ENCODE assay signal across 1 cellular context in the genomic region with DNA sequence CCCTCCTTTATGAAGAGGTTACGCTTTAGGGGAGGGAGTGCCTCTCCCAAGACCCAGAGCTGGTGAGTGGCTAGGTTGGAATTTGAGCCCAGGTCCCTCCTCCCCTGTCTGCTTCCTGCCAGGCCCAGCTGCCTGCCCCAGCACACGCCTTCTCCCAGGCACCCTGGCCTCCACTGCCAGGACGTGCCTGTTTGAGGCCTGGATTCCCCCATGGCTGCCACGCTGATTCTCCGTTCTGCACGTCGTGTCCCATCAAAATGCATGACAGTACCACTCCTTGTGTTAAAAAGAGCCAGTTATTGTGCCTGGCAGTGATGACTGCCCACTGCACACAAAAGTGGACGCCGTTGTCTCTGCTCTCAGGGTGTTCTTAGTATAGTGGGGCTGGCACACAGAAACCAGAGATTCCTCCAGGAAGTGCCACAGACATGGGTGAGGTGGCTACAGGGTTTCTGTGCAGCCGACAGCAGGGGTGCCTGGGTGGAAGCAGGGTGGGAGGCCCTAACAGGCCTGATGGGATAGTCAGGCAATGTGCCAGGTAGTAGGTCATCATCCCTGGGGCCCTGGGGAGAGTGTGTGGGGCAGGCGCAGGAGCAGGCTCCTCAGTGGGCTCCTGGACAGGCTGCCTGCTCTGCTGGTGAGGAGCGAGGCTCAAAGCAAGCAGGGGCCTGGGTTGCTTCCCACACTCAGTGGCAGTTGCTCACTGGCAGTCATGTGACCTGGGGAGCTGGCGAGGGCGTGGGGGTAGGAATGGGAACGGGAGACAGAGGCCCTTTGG.
TF ChIP-seq lines count a peak whose summit lies in the region.

No MANE protein-coding gene starts in this region.

TF ChIP-seq in SK-N-SH, 30 proteins besides CTCF, POLR2A, EP300 and RAD21 (continued from another document):
- TF ChIP-seq, protein P1, sequence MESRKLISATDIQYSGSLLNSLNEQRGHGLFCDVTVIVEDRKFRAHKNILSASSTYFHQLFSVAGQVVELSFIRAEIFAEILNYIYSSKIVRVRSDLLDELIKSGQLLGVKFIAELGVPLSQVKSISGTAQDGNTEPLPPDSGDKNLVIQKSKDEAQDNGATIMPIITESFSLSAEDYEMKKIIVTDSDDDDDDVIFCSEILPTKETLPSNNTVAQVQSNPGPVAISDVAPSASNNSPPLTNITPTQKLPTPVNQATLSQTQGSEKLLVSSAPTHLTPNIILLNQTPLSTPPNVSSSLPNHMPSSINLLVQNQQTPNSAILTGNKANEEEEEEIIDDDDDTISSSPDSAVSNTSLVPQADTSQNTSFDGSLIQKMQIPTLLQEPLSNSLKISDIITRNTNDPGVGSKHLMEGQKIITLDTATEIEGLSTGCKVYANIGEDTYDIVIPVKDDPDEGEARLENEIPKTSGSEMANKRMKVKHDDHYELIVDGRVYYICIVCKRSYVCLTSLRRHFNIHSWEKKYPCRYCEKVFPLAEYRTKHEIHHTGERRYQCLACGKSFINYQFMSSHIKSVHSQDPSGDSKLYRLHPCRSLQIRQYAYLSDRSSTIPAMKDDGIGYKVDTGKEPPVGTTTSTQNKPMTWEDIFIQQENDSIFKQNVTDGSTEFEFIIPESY (IDR thresholded peaks at IDR 0.05; ENCODE audit: borderline replicate concordance, low read depth), result no peak
- TF ChIP-seq GABPA (IDR thresholded peaks at IDR 0.05; ENCODE audit: low read depth) (no peak), ELF1 (IDR thresholded peaks at IDR 0.05) (no peak; the same call in 1 of the 2 replicates), JUND (IDR thresholded peaks at IDR 0.05) (no peak; the same call in 1 of the 2 replicates)
- TF ChIP-seq, protein P2, sequence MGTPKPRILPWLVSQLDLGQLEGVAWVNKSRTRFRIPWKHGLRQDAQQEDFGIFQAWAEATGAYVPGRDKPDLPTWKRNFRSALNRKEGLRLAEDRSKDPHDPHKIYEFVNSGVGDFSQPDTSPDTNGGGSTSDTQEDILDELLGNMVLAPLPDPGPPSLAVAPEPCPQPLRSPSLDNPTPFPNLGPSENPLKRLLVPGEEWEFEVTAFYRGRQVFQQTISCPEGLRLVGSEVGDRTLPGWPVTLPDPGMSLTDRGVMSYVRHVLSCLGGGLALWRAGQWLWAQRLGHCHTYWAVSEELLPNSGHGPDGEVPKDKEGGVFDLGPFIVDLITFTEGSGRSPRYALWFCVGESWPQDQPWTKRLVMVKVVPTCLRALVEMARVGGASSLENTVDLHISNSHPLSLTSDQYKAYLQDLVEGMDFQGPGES (IDR thresholded peaks at IDR 0.05; ENCODE audit: low read depth, low read length), result no peak
- TF ChIP-seq, protein P3, sequence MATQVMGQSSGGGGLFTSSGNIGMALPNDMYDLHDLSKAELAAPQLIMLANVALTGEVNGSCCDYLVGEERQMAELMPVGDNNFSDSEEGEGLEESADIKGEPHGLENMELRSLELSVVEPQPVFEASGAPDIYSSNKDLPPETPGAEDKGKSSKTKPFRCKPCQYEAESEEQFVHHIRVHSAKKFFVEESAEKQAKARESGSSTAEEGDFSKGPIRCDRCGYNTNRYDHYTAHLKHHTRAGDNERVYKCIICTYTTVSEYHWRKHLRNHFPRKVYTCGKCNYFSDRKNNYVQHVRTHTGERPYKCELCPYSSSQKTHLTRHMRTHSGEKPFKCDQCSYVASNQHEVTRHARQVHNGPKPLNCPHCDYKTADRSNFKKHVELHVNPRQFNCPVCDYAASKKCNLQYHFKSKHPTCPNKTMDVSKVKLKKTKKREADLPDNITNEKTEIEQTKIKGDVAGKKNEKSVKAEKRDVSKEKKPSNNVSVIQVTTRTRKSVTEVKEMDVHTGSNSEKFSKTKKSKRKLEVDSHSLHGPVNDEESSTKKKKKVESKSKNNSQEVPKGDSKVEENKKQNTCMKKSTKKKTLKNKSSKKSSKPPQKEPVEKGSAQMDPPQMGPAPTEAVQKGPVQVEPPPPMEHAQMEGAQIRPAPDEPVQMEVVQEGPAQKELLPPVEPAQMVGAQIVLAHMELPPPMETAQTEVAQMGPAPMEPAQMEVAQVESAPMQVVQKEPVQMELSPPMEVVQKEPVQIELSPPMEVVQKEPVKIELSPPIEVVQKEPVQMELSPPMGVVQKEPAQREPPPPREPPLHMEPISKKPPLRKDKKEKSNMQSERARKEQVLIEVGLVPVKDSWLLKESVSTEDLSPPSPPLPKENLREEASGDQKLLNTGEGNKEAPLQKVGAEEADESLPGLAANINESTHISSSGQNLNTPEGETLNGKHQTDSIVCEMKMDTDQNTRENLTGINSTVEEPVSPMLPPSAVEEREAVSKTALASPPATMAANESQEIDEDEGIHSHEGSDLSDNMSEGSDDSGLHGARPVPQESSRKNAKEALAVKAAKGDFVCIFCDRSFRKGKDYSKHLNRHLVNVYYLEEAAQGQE (IDR thresholded peaks at IDR 0.05; ENCODE audit: low read depth, low read length), result 0 out of 2 replicates have a peak, but pooled peaks have one; percentile 9
